Comparison of ENCODE assay signal across 5 cellular contexts in the genomic region with DNA sequence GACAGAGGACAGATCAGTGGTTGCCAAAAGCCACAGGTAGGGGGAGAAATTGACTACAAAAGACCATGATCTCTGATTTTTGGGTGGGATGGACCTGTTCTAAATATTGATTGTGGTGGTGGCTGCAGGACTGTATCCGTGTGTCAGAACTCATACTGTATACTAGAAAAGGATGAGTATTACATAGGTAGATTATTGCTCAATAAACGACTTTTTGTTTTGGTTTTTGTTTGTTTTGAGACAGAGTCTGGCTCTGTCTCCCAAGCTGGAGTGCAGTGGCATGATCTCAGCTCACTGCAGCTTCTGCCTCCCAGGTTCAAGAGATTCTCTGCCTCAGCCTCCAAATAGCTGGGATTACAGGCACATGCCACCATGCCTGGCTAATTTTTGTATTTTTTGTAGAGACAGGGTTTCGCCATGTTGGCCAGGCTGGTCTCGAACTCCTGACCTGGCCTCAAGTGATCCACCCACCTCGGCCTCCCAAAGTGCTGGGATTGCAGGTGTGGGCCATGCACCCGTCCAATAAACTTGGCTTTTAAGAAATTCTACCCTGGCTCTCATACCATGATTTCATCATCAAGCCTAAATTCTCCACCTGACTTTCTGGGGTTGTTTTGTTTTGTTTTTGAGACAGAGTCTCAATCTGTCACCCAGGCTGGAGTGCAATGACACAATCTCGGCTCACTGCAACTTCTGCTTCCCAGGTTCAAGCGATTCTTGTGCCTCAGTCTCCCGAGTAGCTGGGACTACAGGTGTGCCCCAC. TPM values are rescaled to one million over a fixed set of nuclear protein-coding genes. Genes with fewer than 3 reads are reported as not detected.
"Had no signal": no experiment of that assay in that cellular context is flagged by ENCODE, and none has a peak within 500 bp of the region (broad histone marks: within the 10 kb centered on the region; RNA-seq: fewer than 3 reads in every experiment).

No MANE protein-coding gene starts in this region.

RNA-seq across cellular contexts. Expression of a gene that starts 5.6 kb away (rescaled TPM):
- total RNA-seq: activated CD8-positive, alpha-beta T cell treated with anti-CD3 and anti-CD28 coated beads, Interleukin-2, amount 10 ng/mL, durations not matched to agents 7 days and 5 days; activated naive CD8-positive, alpha-beta T cell treated with anti-CD3 and anti-CD28 coated beads, Interleukin-2, amount 10 ng/mL, durations not matched to agents 7 days and 5 days; MCF 10A; PC-9 had no signal

RNA-seq across cellular contexts. Expression of a gene that starts 10.7 kb away (rescaled TPM):
- total RNA-seq: activated CD8-positive, alpha-beta T cell treated with anti-CD3 and anti-CD28 coated beads, Interleukin-2, amount 10 ng/mL, durations not matched to agents 7 days and 5 days; activated naive CD8-positive, alpha-beta T cell treated with anti-CD3 and anti-CD28 coated beads, Interleukin-2, amount 10 ng/mL, durations not matched to agents 7 days and 5 days; MCF 10A; SK-MEL-5 had no signal
